In genomic region chrX:115936008-115936407, GRCh38 we compare ENCODE assay signal across 9 cellular contexts.
"Had no signal": no experiment of that assay in that cellular context is flagged by ENCODE, and none has a peak within 500 bp of the region (broad histone marks: within the 10 kb centered on the region; RNA-seq: fewer than 3 reads in every experiment).

No MANE protein-coding gene starts in this region.

- ATAC-seq: HepG2, K562 had no signal

- DNase-seq: IMR-90, KBM-7, KG1 had no signal

- H3K27ac Mint-ChIP-seq: IgD-negative memory B cell had no signal

- H3K9me3 Mint-ChIP-seq: IgD-negative memory B cell had no signal

- FAIRE-seq: HepG2, HTR-8/SVneo, K562 had no signal

- H3K4me3 ChIP-seq: K562 had no signal

- H3K9ac ChIP-seq: KMS-11 had no signal

- H3K4me2 ChIP-seq: KMS-11 had no signal

- H3K4me3 Mint-ChIP-seq: IgD-negative memory B cell had no signal

- H3K27ac ChIP-seq: HL-60, KMS-11 had no signal
